18 cellular contexts compared by ENCODE assay signal in genomic region chr1:8084913-8085312, GRCh38.
"Had no signal": no experiment of that assay in that cellular context is flagged by ENCODE, and none has a peak within 500 bp of the region (broad histone marks: within the 10 kb centered on the region; RNA-seq: fewer than 3 reads in every experiment).

No MANE protein-coding gene starts in this region.

- H3K9me3 ChIP-seq: prostate gland, right atrium auricular region, testis, tibial nerve, upper lobe of left lung had no signal

- H3K9me3 Mint-ChIP-seq: stimulated activated memory B cell treated with anti-CD40 and anti-IgM and Interleukin-4, amounts not matched to agents 10 μg/mL and 1 μg/mL and 100 μg/mL, for 72 hours had no signal

- H3K36me3 ChIP-seq: prostate gland, right atrium auricular region, tibial nerve, upper lobe of left lung had no signal

- H3K4me3 Mint-ChIP-seq: naive thymus-derived CD4-positive, alpha-beta T cell; nephron; stimulated activated memory B cell treated with anti-CD40 and anti-IgM and Interleukin-4, amounts not matched to agents 10 μg/mL and 1 μg/mL and 100 μg/mL, for 72 hours had no signal

- H3K27ac ChIP-seq: dorsolateral prefrontal cortex, upper lobe of left lung had no signal

- H3K27me3 ChIP-seq: dorsolateral prefrontal cortex, right atrium auricular region, testis, tibial nerve, upper lobe of left lung had no signal

- DNase-seq: dorsolateral prefrontal cortex; effector CD4-positive, alpha-beta T cell; head of caudate nucleus; mesendoderm; midbrain; naive thymus-derived CD4-positive, alpha-beta T cell; nucleus accumbens; stimulated activated CD4-positive, alpha-beta T cell treated with anti-CD3 and anti-CD28 coated beads, Interleukin-4, amount 100 ng/mL, for 4 hours; stimulated activated naive CD8-positive, alpha-beta T cell treated with anti-CD3 and anti-CD28 coated beads, Interleukin-15, Interleukin-2, amounts not matched to agents 100 U/mL and 50 U/mL, for 24 hours; substantia nigra; testis; upper lobe of left lung had no signal

- H3K36me3 Mint-ChIP-seq: naive thymus-derived CD4-positive, alpha-beta T cell; stimulated activated memory B cell treated with anti-CD40 and anti-IgM and Interleukin-4, amounts not matched to agents 10 μg/mL and 1 μg/mL and 100 μg/mL, for 72 hours had no signal

- H3K27ac Mint-ChIP-seq: naive thymus-derived CD4-positive, alpha-beta T cell; stimulated activated memory B cell treated with anti-CD40 and anti-IgM and Interleukin-4, amounts not matched to agents 10 μg/mL and 1 μg/mL and 100 μg/mL, for 72 hours had no signal

- ATAC-seq: naive thymus-derived CD4-positive, alpha-beta T cell; sciatic nerve; stimulated activated memory B cell treated with anti-CD40 and anti-IgM and Interleukin-4, amounts not matched to agents 10 μg/mL and 1 μg/mL and 100 μg/mL, for 72 hours; stimulated activated naive CD8-positive, alpha-beta T cell treated with anti-CD3 and anti-CD28 coated beads, Interleukin-15, Interleukin-2, amounts not matched to agents 100 U/mL and 50 U/mL, for 24 hours had no signal

- H3K4me3 ChIP-seq: dorsolateral prefrontal cortex, prostate gland, right atrium auricular region, testis, tibial nerve, upper lobe of left lung had no signal
